ENCODE assay signal across 8 cellular contexts in genomic region chr12:105382771-105383632, GRCh38. TPM values are rescaled to one million over a fixed set of nuclear protein-coding genes. Genes with fewer than 3 reads are reported as not detected.
A peak's percentile ranks its signal among the peaks of the same experiment; 100 is the strongest.
DNase-seq lines count a peak whose midpoint lies in the region; ATAC-seq and TF ChIP-seq lines count a peak whose summit lies in the region.

No MANE protein-coding gene starts in this region.

- ATAC-seq in lower lobe of right lung = peak; percentile 79 to 83
- ATAC-seq in upper lobe of left lung (ENCODE audit: low FRiP score in 2 of 2) = peak in 1 of 2 donors; percentile 91
- no peak for ATAC-seq in GM18867 (IDR thresholded peaks at IDR 0.05; ENCODE audit: unreplicated experiment)

- H3K36me3 Mint-ChIP-seq in activated CD4-positive, alpha-beta T cell treated with anti-CD3 and anti-CD28 coated beads, Interleukin-2, amount 10 ng/mL, durations not matched to agents 7 days and 5 days (ENCODE audit: low read depth) = no peaks in the 10 kb centered on the region

- no peak overlapping the region for H3K4me3 Mint-ChIP-seq in activated CD4-positive, alpha-beta T cell treated with anti-CD3 and anti-CD28 coated beads, Interleukin-2, amount 10 ng/mL, durations not matched to agents 7 days and 5 days

- no peaks in the 10 kb centered on the region for H3K36me3 ChIP-seq in lower lobe of right lung
- H3K36me3 ChIP-seq in upper lobe of left lung = no peaks in the 10 kb centered on the region

- intact Hi-C loops in dorsolateral prefrontal cortex (cut with DNase I) (loop anchor here in 1 of 2 donors (10.0 kb wide), 1 partner anchor 108 kb away; no protein-coding TSS in a partner anchor), lower lobe of right lung (cut with DNase I) (no loop called here)

- WGBS in upper lobe of left lung, 2 donors = 18 to 23% methylated on average over 18 of the region's 18 CpGs

- H3K27ac ChIP-seq in dorsolateral prefrontal cortex (no peak overlapping the region), lower lobe of right lung (no peak overlapping the region), upper lobe of left lung (no peak overlapping the region)

- CTCF ChIA-PET in activated CD4-positive, alpha-beta T cell treated with anti-CD3 and anti-CD28 coated beads, Interleukin-2, amount 10 ng/mL, durations not matched to agents 7 days and 5 days (lab: Charles Lee) = interaction anchor here (0.5 to 1.1 kb wide), 6 partner anchors 8 to 747 kb away, joined by 3 to 4 read pairs (median 3); no protein-coding TSS in a partner anchor

- TF ChIP-seq CTCF in dorsolateral prefrontal cortex (IDR thresholded peaks at IDR 0.05 in 54 of 56, conservative IDR thresholded peaks at IDR 0.05 in 2 of 56; ENCODE audit: low read depth in 1 of 56, partially characterized antibody in 56 of 56) (peak; percentile 47 to 87 (median 75)), lower lobe of right lung (IDR thresholded peaks at IDR 0.05) (peak; percentile 74), upper lobe of left lung (IDR thresholded peaks at IDR 0.05) (peak; percentile 63 to 82 (median 75))

- DNase-seq in activated CD4-positive, alpha-beta T cell treated with anti-CD3 and anti-CD28 coated beads, Interleukin-2, amount 10 ng/mL, durations not matched to agents 7 days and 5 days = peak; percentile 42
- no peak for DNase-seq in activated CD4-positive, alpha-beta T cell treated with anti-CD3 and anti-CD28 coated beads for 1 hour
- DNase-seq in KG1 (lab: John Stamatoyannopoulos, UW) (peak; percentile 38), dorsolateral prefrontal cortex (no peak), lower lobe of right lung (no peak), upper lobe of left lung (no peak)

- H3K27me3 Mint-ChIP-seq in activated CD4-positive, alpha-beta T cell treated with anti-CD3 and anti-CD28 coated beads, Interleukin-2, amount 10 ng/mL, durations not matched to agents 7 days and 5 days = no peaks in the 10 kb centered on the region

- H3K4me3 ChIP-seq in dorsolateral prefrontal cortex (peak overlapping the region in 57 of 59 donors; percentile 5 to 60 (median 36)), lower lobe of right lung (peak overlapping the region; percentile 33), upper lobe of left lung (peak overlapping the region in 2 of 4 donors; percentile 10 to 34)

- POLR2A ChIA-PET in activated CD4-positive, alpha-beta T cell treated with anti-CD3 and anti-CD28 coated beads, Interleukin-2, amount 10 ng/mL, durations not matched to agents 7 days and 5 days (lab: Charles Lee) = no interaction called here

- TF ChIP-seq POLR2A in upper lobe of left lung (IDR thresholded peaks at IDR 0.05) = no peak

- H3K9me3 Mint-ChIP-seq in activated CD4-positive, alpha-beta T cell treated with anti-CD3 and anti-CD28 coated beads, Interleukin-2, amount 10 ng/mL, durations not matched to agents 7 days and 5 days = no peaks in the 10 kb centered on the region

- H3K4me1 Mint-ChIP-seq in activated CD4-positive, alpha-beta T cell treated with anti-CD3 and anti-CD28 coated beads, Interleukin-2, amount 10 ng/mL, durations not matched to agents 7 days and 5 days = no peaks in the 10 kb centered on the region

- H3K27ac Mint-ChIP-seq in activated CD4-positive, alpha-beta T cell treated with anti-CD3 and anti-CD28 coated beads, Interleukin-2, amount 10 ng/mL, durations not matched to agents 7 days and 5 days = no peak overlapping the region

- H3K9me3 ChIP-seq in lower lobe of right lung (no peaks in the 10 kb centered on the region), upper lobe of left lung (no peaks in the 10 kb centered on the region)

- H3K4me1 ChIP-seq in lower lobe of right lung = peaks cover 9% of the 10 kb centered on the region
- peaks cover 0 to 8% (median 4%) of the 10 kb centered on the region in 4 donors for H3K4me1 ChIP-seq in upper lobe of left lung

- H3K27me3 ChIP-seq in dorsolateral prefrontal cortex (no peaks in the 10 kb centered on the region), lower lobe of right lung (ENCODE audit: low read depth) (no peaks in the 10 kb centered on the region), upper lobe of left lung (no peaks in the 10 kb centered on the region)

- TF ChIP-seq EP300 in upper lobe of left lung (IDR thresholded peaks at IDR 0.05) = no peak

TF ChIP-seq in PFSK-1, 5 proteins besides CTCF, POLR2A, EP300 and RAD21:
- TF ChIP-seq SIN3A (IDR thresholded peaks at IDR 0.05; ENCODE audit: borderline replicate concordance, insufficient read depth, low read length) = peak; percentile 69; the same call in 1 of the 2 replicates
- no peak for TF ChIP-seq FOXP2 (optimal IDR thresholded peaks at IDR 0.05; ENCODE audit: borderline replicate concordance, extremely low read depth, extremely low read length, insufficient read depth)
TF ChIP-seq in PFSK-1: peak in this region for 1.

RNA-seq across cellular contexts. Expression of gene C12orf75, which starts 52.5 kb away (rescaled TPM):
- 100 to 1,000 TPM; 160 to 210 TPM for total RNA-seq in activated CD4-positive, alpha-beta T cell treated with anti-CD3 and anti-CD28 coated beads, Interleukin-2, amount 10 ng/mL, durations not matched to agents 7 days and 5 days
- 4.4 TPM for polyA plus RNA-seq in PFSK-1 (2012; ENCODE audit: insufficient read length, low read depth)
- total RNA-seq in dorsolateral prefrontal cortex (10 to 100 TPM in 36 of 120 experiments, 1 to 10 TPM in 83, under 1 TPM in 1; 0.75 to 20.4 (median 7.7) TPM), lower lobe of right lung (14.2 TPM), upper lobe of left lung (10 to 100 TPM in 2 of 6 donors, 1 to 10 TPM in 4; 1.0 to 15.0 (median 6.2) TPM)

Comparison
In these comparisons a context has a peak if more than half of its experiments do, and no peak if none do; other contexts are left out.
1. DNase-seq: peak in activated CD4-positive, alpha-beta T cell treated with anti-CD3 and anti-CD28 coated beads, Interleukin-2, amount 10 ng/mL, durations not matched to agents 7 days and 5 days (single experiment) and KG1 (single experiment); none in activated CD4-positive, alpha-beta T cell treated with anti-CD3 and anti-CD28 coated beads for 1 hour (single experiment), dorsolateral prefrontal cortex (0 of 10), lower lobe of right lung (single experiment) and upper lobe of left lung (0 of 2).
2. RNA of gene C12orf75, which starts 52.5 kb away (total RNA-seq): 160 to 210 TPM in activated CD4-positive, alpha-beta T cell treated with anti-CD3 and anti-CD28 coated beads, Interleukin-2, amount 10 ng/mL, durations not matched to agents 7 days and 5 days; 14.2 TPM in lower lobe of right lung (single experiment), 1.0 to 15.0 TPM in upper lobe of left lung and 0.75 to 20.4 TPM in dorsolateral prefrontal cortex; every median in the first group is over 4 times any median in the second.
3. Peak in every context shown above with its lines, with median percentiles within 50 percentile points of each other: CTCF ChIP-seq.